ENCODE assay signal across 8 cellular contexts in genomic region chr2:64645014-64645418, GRCh38. TPM values are rescaled to one million over a fixed set of nuclear protein-coding genes. Genes with fewer than 3 reads are reported as not detected.
DNase-seq lines count a peak whose midpoint lies in the region; ATAC-seq and TF ChIP-seq lines count a peak whose summit lies in the region.

No MANE protein-coding gene starts in this region.

- no peaks in the 10 kb centered on the region for H3K9me3 Mint-ChIP-seq in effector memory CD8-positive, alpha-beta T cell
- no peaks in the 10 kb centered on the region for H3K9me3 Mint-ChIP-seq in type B pancreatic cell

- H3K27ac ChIP-seq in mesodermal cell (ENCODE audit: low read depth, low read length, severe bottlenecking): peak overlapping the region; percentile 98

- TF ChIP-seq CTCF in type B pancreatic cell (conservative IDR thresholded peaks at IDR 0.05): no peak

- peak overlapping the region; percentile 34 for H3K4me3 ChIP-seq in mesodermal cell (ENCODE audit: extremely low read depth, insufficient read depth, low read length, poor library complexity, severe bottlenecking)

- peak; percentile 46 for ATAC-seq in effector memory CD8-positive, alpha-beta T cell (replicated peaks)
- no peak for ATAC-seq in HG02970 (IDR thresholded peaks at IDR 0.05; ENCODE audit: low FRiP score, unreplicated experiment)

- WGBS in mesodermal cell (ENCODE audit: insufficient coverage in 2 of 2), 2 experiments: 0 to 1% methylated on average over 15 to 17 of the region's 17 CpGs

- no peaks in the 10 kb centered on the region for H3K27me3 Mint-ChIP-seq in effector memory CD8-positive, alpha-beta T cell
- H3K27me3 Mint-ChIP-seq in type B pancreatic cell: no peaks in the 10 kb centered on the region

- H3K4me1 Mint-ChIP-seq in effector memory CD8-positive, alpha-beta T cell (ENCODE audit: low read depth in 2 of 2): peaks cover 29 to 45% of the 10 kb centered on the region in 2 donors
- H3K4me1 Mint-ChIP-seq in type B pancreatic cell (ENCODE audit: unreplicated experiment): peaks cover 83% of the 10 kb centered on the region

- peak overlapping the region; percentile 83 to 86 for H3K4me3 Mint-ChIP-seq in effector memory CD8-positive, alpha-beta T cell
- H3K4me3 Mint-ChIP-seq in type B pancreatic cell: peak overlapping the region; percentile 86

- H3K36me3 Mint-ChIP-seq in effector memory CD8-positive, alpha-beta T cell (ENCODE audit: insufficient read depth): peaks cover 8% of the 10 kb centered on the region
- H3K36me3 Mint-ChIP-seq in type B pancreatic cell: no peaks in the 10 kb centered on the region

- peaks cover 11% of the 10 kb centered on the region for H3K36me3 ChIP-seq in mesodermal cell (ENCODE audit: control insufficient read depth, insufficient read depth, low read length)

- peaks cover 59% of the 10 kb centered on the region for H3K4me1 ChIP-seq in mesodermal cell (ENCODE audit: control insufficient read depth, insufficient read depth, low read length, poor library complexity, severe bottlenecking)

- no peaks in the 10 kb centered on the region for H3K9me3 ChIP-seq in mesodermal cell (ENCODE audit: control insufficient read depth, low read length)

- peak overlapping the region; percentile 90 to 91 for H3K27ac Mint-ChIP-seq in effector memory CD8-positive, alpha-beta T cell
- H3K27ac Mint-ChIP-seq in type B pancreatic cell: peak overlapping the region; percentile 94

- peak; percentile 69 for DNase-seq in activated effector memory CD4-positive, alpha-beta T cell treated with anti-CD3 and anti-CD28 coated beads, Interleukin-2, amount 50 U/mL, for 16 hours
- no peak for DNase-seq in activated effector memory CD4-positive, alpha-beta T cell treated with Interleukin-2 at 50 U/mL for 16 hours
- DNase-seq in NCI-H128 (lab: John Stamatoyannopoulos, UW; ENCODE audit: unreplicated experiment): peak; percentile 64
- DNase-seq in SW480 (ENCODE audit: low spot score): peak; percentile 90
- DNase-seq in effector memory CD8-positive, alpha-beta T cell: no peak
- no peak for DNase-seq in type B pancreatic cell (ENCODE audit: extremely low spot score, unreplicated experiment)

RNA-seq across cellular contexts. Expression of gene SERTAD2, which starts 8.7 kb away (rescaled TPM):
- polyA plus RNA-seq in mesodermal cell (2013, experiment 1 of 2): 29.9 TPM
- polyA plus RNA-seq in mesodermal cell (2013, experiment 2 of 2): 20.5 TPM
- 19.2 and 26.2 TPM in 2 replicates for total RNA-seq in type B pancreatic cell (ENCODE audit: low replicate concordance)

Comparison
In these comparisons a context has a peak if more than half of its experiments do, and no peak if none do; other contexts are left out.
1. DNase-seq: peak in activated effector memory CD4-positive, alpha-beta T cell treated with anti-CD3 and anti-CD28 coated beads, Interleukin-2, amount 50 U/mL, for 16 hours (single experiment), NCI-H128 (single experiment) and SW480 (single experiment); none in activated effector memory CD4-positive, alpha-beta T cell treated with Interleukin-2 at 50 U/mL for 16 hours (single experiment), effector memory CD8-positive, alpha-beta T cell (0 of 3) and type B pancreatic cell (single experiment).